Comparison of ENCODE assay signal across 19 cellular contexts in genomic region chr15:51577907-51578306, GRCh38. TPM values are rescaled to one million over a fixed set of nuclear protein-coding genes. Genes with fewer than 3 reads are reported as not detected.
DNase-seq lines count a peak whose midpoint lies in the region; ATAC-seq and TF ChIP-seq lines count a peak whose summit lies in the region.
"Had no signal": no experiment of that assay in that cellular context is flagged by ENCODE, and none has a peak within 500 bp of the region (broad histone marks: within the 10 kb centered on the region; RNA-seq: fewer than 3 reads in every experiment).

No MANE protein-coding gene starts in this region.

- no peak overlapping the region for H2AFZ ChIP-seq in Loucy (ENCODE audit: low read length)

- intact Hi-C loops in adrenal gland (cut with DNase I), result no loop called here

- no peaks in the 10 kb centered on the region for H3F3A ChIP-seq in Loucy (ENCODE audit: low read depth)

- no peak overlapping the region for H3K4me3 ChIP-seq in Loucy (ENCODE audit: low read length, poor library complexity, severe bottlenecking)
- no peak overlapping the region for H3K4me3 ChIP-seq in adrenal gland
- H3K4me3 ChIP-seq in neutrophil (ENCODE audit: low read depth in 1 of 2, low read length in 1 of 2), result no peak overlapping the region
- H3K4me3 ChIP-seq in upper lobe of left lung, result no peak overlapping the region
- H3K4me3 ChIP-seq: A549; BLaER1 treated with 17β-estradiol and CSF1 and Interleukin-3, amounts not matched to agents 10 nM and 100 nM; Peyer's patch had no signal

- H3K9me3 ChIP-seq in Loucy (ENCODE audit: insufficient read depth, low read depth, low read length), result no peaks in the 10 kb centered on the region
- H3K9me3 ChIP-seq in adrenal gland (replicated peaks in 1 of 3), result no peaks in the 10 kb centered on the region
- H3K9me3 ChIP-seq in neutrophil, result no peaks in the 10 kb centered on the region
- no peaks in the 10 kb centered on the region for H3K9me3 ChIP-seq in upper lobe of left lung
- H3K9me3 ChIP-seq: A549, Peyer's patch had no signal

- H3K36me3 ChIP-seq in Loucy (ENCODE audit: insufficient read depth, low read length), result 0 out of 2 replicates have a peak, but pooled peaks cover 3% of the 10 kb centered on the region
- H3K36me3 ChIP-seq in adrenal gland (replicated peaks in 1 of 2), result no peaks in the 10 kb centered on the region
- H3K36me3 ChIP-seq in neutrophil, result no peaks in the 10 kb centered on the region
- H3K36me3 ChIP-seq in upper lobe of left lung, result no peaks in the 10 kb centered on the region
- H3K36me3 ChIP-seq: Peyer's patch had no signal

- peak overlapping the region in 3 of 5 donors; percentile 3 to 73 (median 18) for H3K27ac ChIP-seq in adrenal gland
- H3K27ac ChIP-seq in neutrophil, result peak overlapping the region; percentile 85
- H3K27ac ChIP-seq in upper lobe of left lung, result peak overlapping the region; percentile 23 to 77 (median 53)
- H3K27ac ChIP-seq: A549 had no signal

- TF ChIP-seq POLR2A in adrenal gland (IDR thresholded peaks at IDR 0.05) (no peak), upper lobe of left lung (IDR thresholded peaks at IDR 0.05) (no peak)

- H3K79me2 ChIP-seq in Loucy (ENCODE audit: insufficient read depth, low read length), result 0 out of 2 replicates have a peak, but pooled peaks cover 3% of the 10 kb centered on the region

- DNase-seq in adrenal gland (no peak), upper lobe of left lung (no peak), H4 (ENCODE audit: low spot score) (no peak), DMS53 (lab: John Stamatoyannopoulos, UW) (no peak)
- no peak for DNase-seq in activated CD4-positive, alpha-beta T cell treated with anti-CD3 and anti-CD28 coated beads for 48 hours
- DNase-seq: AML-193; CD8-positive, alpha-beta memory T cell; DND-41; H7; Karpas-422; NCI-H2029; NCI-H446 treated with DMSO at 0.1 percent for 48 hours; NCI-H526; Peyer's patch; SHP77 treated with DMSO at 0.1 percent for 48 hours had no signal

- peaks cover 41% of the 10 kb centered on the region for H3K4me1 ChIP-seq in Loucy (ENCODE audit: insufficient read depth, low read length, poor library complexity, severe bottlenecking)
- peaks cover 0 to 17% of the 10 kb centered on the region in 2 donors for H3K4me1 ChIP-seq in adrenal gland (replicated peaks in 1 of 2)
- H3K4me1 ChIP-seq in neutrophil (ENCODE audit: control insufficient read depth in 1 of 2, insufficient read depth in 1 of 2, low read depth in 1 of 2, low read length in 1 of 2), result peaks cover 79 to 81% of the 10 kb centered on the region in 2 experiments
- peaks cover 9 to 16% (median 10%) of the 10 kb centered on the region in 4 donors for H3K4me1 ChIP-seq in upper lobe of left lung

- TF ChIP-seq CTCF in Loucy (conservative IDR thresholded peaks at IDR 0.05; ENCODE audit: low read length) (no peak), adrenal gland (IDR thresholded peaks at IDR 0.05) (no peak), neutrophil (IDR thresholded peaks at IDR 0.05) (no peak), upper lobe of left lung (IDR thresholded peaks at IDR 0.05) (no peak)

- TF ChIP-seq EP300 in upper lobe of left lung (IDR thresholded peaks at IDR 0.05), result no peak

- peak overlapping the region; percentile 25 for H3K4me2 ChIP-seq in Loucy (ENCODE audit: low read depth, low read length, poor library complexity, severe bottlenecking)
- H3K4me2 ChIP-seq: A549 had no signal

- ATAC-seq in upper lobe of left lung (ENCODE audit: low FRiP score in 2 of 2), result no peak
- ATAC-seq: A549 had no signal

- no peak overlapping the region for H3K9ac ChIP-seq in Loucy (ENCODE audit: low read depth, low read length, poor library complexity, severe bottlenecking)

- no peaks in the 10 kb centered on the region for H4K20me1 ChIP-seq in Loucy (ENCODE audit: insufficient read depth, low read length, poor library complexity, severe bottlenecking)

- H3K9me2 ChIP-seq in Loucy (replicated peaks; ENCODE audit: low read depth, low read length), result no peaks in the 10 kb centered on the region

- H3K27me3 ChIP-seq in Loucy (ENCODE audit: insufficient read depth, low read length, poor library complexity, severe bottlenecking) (no peaks in the 10 kb centered on the region), adrenal gland (no peaks in the 10 kb centered on the region), neutrophil (no peaks in the 10 kb centered on the region), upper lobe of left lung (no peaks in the 10 kb centered on the region)
- H3K27me3 ChIP-seq: BLaER1 treated with 17β-estradiol and CSF1 and Interleukin-3, amounts not matched to agents 10 nM and 100 nM; Peyer's patch had no signal

RNA-seq across cellular contexts. Expression of gene DMXL2, which starts 44.7 kb away (rescaled TPM):
- total RNA-seq in adrenal gland (10 to 100 TPM; 20.0 to 51.4 (median 22.2) TPM), upper lobe of left lung (100 to 1,000 TPM in 1 of 6 donors, 10 to 100 TPM in 5; 39.8 to 140 (median 58.1) TPM)
- polyA plus RNA-seq in adrenal gland, result 10 to 100 TPM; 19.6 to 43.9 (median 40.1) TPM
- total RNA-seq in H4 (2014; rRNA removed; shearing (Covaris generic)), result 10.0 and 17.8 TPM in 2 replicates

Comparison
In these comparisons a context has a peak if more than half of its experiments do, and no peak if none do; other contexts are left out.
1. H3K27ac ChIP-seq: peak in every context shown above with its lines; median percentile 85 in neutrophil; 53 in upper lobe of left lung; 18 in adrenal gland.